Comparison of ENCODE assay signal across 1 cellular context in genomic region chr2:8501061-8501460, GRCh38.
TF ChIP-seq lines count a peak whose summit lies in the region.

No MANE protein-coding gene starts in this region.

TF ChIP-seq in HepG2, 621 proteins besides CTCF, POLR2A, EP300 and RAD21 (continued from another document):
- TF ChIP-seq, protein P1, sequence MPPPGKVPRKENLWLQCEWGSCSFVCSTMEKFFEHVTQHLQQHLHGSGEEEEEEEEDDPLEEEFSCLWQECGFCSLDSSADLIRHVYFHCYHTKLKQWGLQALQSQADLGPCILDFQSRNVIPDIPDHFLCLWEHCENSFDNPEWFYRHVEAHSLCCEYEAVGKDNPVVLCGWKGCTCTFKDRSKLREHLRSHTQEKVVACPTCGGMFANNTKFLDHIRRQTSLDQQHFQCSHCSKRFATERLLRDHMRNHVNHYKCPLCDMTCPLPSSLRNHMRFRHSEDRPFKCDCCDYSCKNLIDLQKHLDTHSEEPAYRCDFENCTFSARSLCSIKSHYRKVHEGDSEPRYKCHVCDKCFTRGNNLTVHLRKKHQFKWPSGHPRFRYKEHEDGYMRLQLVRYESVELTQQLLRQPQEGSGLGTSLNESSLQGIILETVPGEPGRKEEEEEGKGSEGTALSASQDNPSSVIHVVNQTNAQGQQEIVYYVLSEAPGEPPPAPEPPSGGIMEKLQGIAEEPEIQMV (CRISPR knock-in tag; IDR thresholded peaks at IDR 0.05; ENCODE audit: low read depth), result no peak
- TF ChIP-seq ZNF740 (CRISPR knock-in tag; IDR thresholded peaks at IDR 0.05) (no peak), SETDB1 (CRISPR knock-in tag; IDR thresholded peaks at IDR 0.05; ENCODE audit: borderline replicate concordance) (no peak), ZNF343 (CRISPR knock-in tag; IDR thresholded peaks at IDR 0.05) (no peak), ZNF83 (CRISPR knock-in tag; IDR thresholded peaks at IDR 0.05; ENCODE audit: borderline replicate concordance) (no peak), HNRNPK (IDR thresholded peaks at IDR 0.05; ENCODE audit: low read depth, low read length, poor library complexity, severe bottlenecking) (no peak), ZBTB20 (CRISPR knock-in tag; IDR thresholded peaks at IDR 0.05; ENCODE audit: borderline replicate concordance, low read depth) (0 out of 2 replicates have a peak, but pooled peaks have one; percentile 10), ZNF280D (CRISPR knock-in tag; IDR thresholded peaks at IDR 0.05) (no peak), HNF1A (IDR thresholded peaks at IDR 0.05; ENCODE audit: low read depth) (no peak), HNF1A (CRISPR knock-in tag; IDR thresholded peaks at IDR 0.05; ENCODE audit: borderline replicate concordance) (0 out of 2 replicates have a peak, but pooled peaks have one; percentile 10), ZNF672 (CRISPR knock-in tag; IDR thresholded peaks at IDR 0.05) (no peak), JUN (CRISPR knock-in tag; IDR thresholded peaks at IDR 0.05) (no peak), MTA1 (CRISPR knock-in tag; IDR thresholded peaks at IDR 0.05; ENCODE audit: borderline replicate concordance) (peak; percentile 13; the same call in 1 of the 2 replicates), THRA (CRISPR knock-in tag; IDR thresholded peaks at IDR 0.05; ENCODE audit: borderline replicate concordance) (no peak), ZFP41 (CRISPR knock-in tag; IDR thresholded peaks at IDR 0.05; ENCODE audit: borderline replicate concordance) (0 out of 2 replicates have a peak, but pooled peaks have one; percentile 41), ZNF431 (CRISPR knock-in tag; IDR thresholded peaks at IDR 0.05; ENCODE audit: borderline replicate concordance, low read depth) (no peak), HMGA1 (CRISPR knock-in tag; conservative IDR thresholded peaks at IDR 0.05) (no peak), ZNF790 (CRISPR knock-in tag; IDR thresholded peaks at IDR 0.05; ENCODE audit: borderline replicate concordance) (no peak), TCF7 (IDR thresholded peaks at IDR 0.05; ENCODE audit: low read depth) (no peak), MIER3 (CRISPR knock-in tag; IDR thresholded peaks at IDR 0.05; ENCODE audit: borderline replicate concordance) (no peak), PRDM4 (CRISPR knock-in tag; IDR thresholded peaks at IDR 0.05; ENCODE audit: borderline replicate concordance) (no peak)
- TF ChIP-seq, protein P2, sequence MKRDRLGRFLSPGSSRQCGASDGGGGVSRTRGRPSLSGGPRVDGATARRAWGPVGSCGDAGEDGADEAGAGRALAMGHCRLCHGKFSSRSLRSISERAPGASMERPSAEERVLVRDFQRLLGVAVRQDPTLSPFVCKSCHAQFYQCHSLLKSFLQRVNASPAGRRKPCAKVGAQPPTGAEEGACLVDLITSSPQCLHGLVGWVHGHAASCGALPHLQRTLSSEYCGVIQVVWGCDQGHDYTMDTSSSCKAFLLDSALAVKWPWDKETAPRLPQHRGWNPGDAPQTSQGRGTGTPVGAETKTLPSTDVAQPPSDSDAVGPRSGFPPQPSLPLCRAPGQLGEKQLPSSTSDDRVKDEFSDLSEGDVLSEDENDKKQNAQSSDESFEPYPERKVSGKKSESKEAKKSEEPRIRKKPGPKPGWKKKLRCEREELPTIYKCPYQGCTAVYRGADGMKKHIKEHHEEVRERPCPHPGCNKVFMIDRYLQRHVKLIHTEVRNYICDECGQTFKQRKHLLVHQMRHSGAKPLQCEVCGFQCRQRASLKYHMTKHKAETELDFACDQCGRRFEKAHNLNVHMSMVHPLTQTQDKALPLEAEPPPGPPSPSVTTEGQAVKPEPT (CRISPR knock-in tag; IDR thresholded peaks at IDR 0.05; ENCODE audit: low read depth), result no peak
- TF ChIP-seq, protein P3, sequence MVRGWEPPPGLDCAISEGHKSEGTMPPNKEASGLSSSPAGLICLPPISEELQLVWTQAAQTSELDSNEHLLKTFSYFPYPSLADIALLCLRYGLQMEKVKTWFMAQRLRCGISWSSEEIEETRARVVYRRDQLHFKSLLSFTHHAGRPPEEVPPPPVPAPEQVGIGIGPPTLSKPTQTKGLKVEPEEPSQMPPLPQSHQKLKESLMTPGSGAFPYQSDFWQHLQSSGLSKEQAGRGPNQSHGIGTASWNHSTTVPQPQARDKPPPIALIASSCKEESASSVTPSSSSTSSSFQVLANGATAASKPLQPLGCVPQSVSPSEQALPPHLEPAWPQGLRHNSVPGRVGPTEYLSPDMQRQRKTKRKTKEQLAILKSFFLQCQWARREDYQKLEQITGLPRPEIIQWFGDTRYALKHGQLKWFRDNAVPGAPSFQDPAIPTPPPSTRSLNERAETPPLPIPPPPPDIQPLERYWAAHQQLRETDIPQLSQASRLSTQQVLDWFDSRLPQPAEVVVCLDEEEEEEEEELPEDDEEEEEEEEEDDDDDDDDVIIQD (CRISPR knock-in tag; IDR thresholded peaks at IDR 0.05; ENCODE audit: low read depth), result no peak
